19 cellular contexts compared by ENCODE assay signal in genomic region chr9:81815781-81816180, GRCh38.
DNase-seq lines count a peak whose midpoint lies in the region; ATAC-seq and TF ChIP-seq lines count a peak whose summit lies in the region.
"Had no signal": no experiment of that assay in that cellular context is flagged by ENCODE, and none has a peak within 500 bp of the region (broad histone marks: within the 10 kb centered on the region; RNA-seq: fewer than 3 reads in every experiment).

No MANE protein-coding gene starts in this region.

- H3K36me3 ChIP-seq in mesendoderm (ENCODE audit: control insufficient read depth, insufficient read depth, low read length): no peaks in the 10 kb centered on the region
- no peaks in the 10 kb centered on the region for H3K36me3 ChIP-seq in thyroid gland
- H3K36me3 ChIP-seq in tibial nerve: no peaks in the 10 kb centered on the region
- H3K36me3 ChIP-seq: BE2C had no signal

- no peak overlapping the region for H3K9ac ChIP-seq in mesendoderm (ENCODE audit: low read length)

- ATAC-seq in natural killer cell (no peak), HG03196 (IDR thresholded peaks at IDR 0.05; ENCODE audit: unreplicated experiment) (no peak)
- no peak for ATAC-seq in natural killer cell treated with Interleukin-12 subunit alpha and Interleukin-12 subunit beta and Interleukin-15 and Interleukin-18, amount 100 ng/mL, for 72 hours
- ATAC-seq: HCT116, Panc1 had no signal

- H2AK5ac ChIP-seq in mesendoderm (ENCODE audit: low read length): no peak overlapping the region

- H4K5ac ChIP-seq in mesendoderm (ENCODE audit: low read length): no peak overlapping the region

- peak overlapping the region; percentile 19 for H3K4me3 Mint-ChIP-seq in natural killer cell
- no peak overlapping the region for H3K4me3 Mint-ChIP-seq in natural killer cell treated with Interleukin-12 subunit alpha and Interleukin-12 subunit beta and Interleukin-15 and Interleukin-18, amount 100 ng/mL, for 72 hours
- H3K4me3 Mint-ChIP-seq: CD4-positive, CD25-positive, alpha-beta regulatory T cell had no signal

- H3K9me3 ChIP-seq in thyroid gland (no peaks in the 10 kb centered on the region), tibial nerve (no peaks in the 10 kb centered on the region)
- H3K9me3 ChIP-seq: BE2C had no signal

- H3K4me1 Mint-ChIP-seq in natural killer cell: peaks cover 43 to 48% of the 10 kb centered on the region in 2 donors
- H3K4me1 Mint-ChIP-seq in natural killer cell treated with Interleukin-12 subunit alpha and Interleukin-12 subunit beta and Interleukin-15 and Interleukin-18, amount 100 ng/mL, for 72 hours (ENCODE audit: low read depth in 2 of 2): peaks cover 38 to 39% of the 10 kb centered on the region in 2 donors

- TF ChIP-seq CTCF in natural killer cell (IDR thresholded peaks at IDR 0.05) (no peak), VCaP (conservative IDR thresholded peaks at IDR 0.05) (no peak), thyroid gland (IDR thresholded peaks at IDR 0.05) (no peak), tibial nerve (IDR thresholded peaks at IDR 0.05) (no peak)

- no peak overlapping the region for H2BK120ac ChIP-seq in mesendoderm (ENCODE audit: low read depth, low read length)

- H3K27me3 ChIP-seq in mesendoderm (ENCODE audit: insufficient read depth, low read length, poor library complexity) (no peaks in the 10 kb centered on the region), thyroid gland (no peaks in the 10 kb centered on the region), tibial nerve (no peaks in the 10 kb centered on the region)
- H3K27me3 ChIP-seq: BE2C had no signal

- WGBS in mesendoderm (ENCODE audit: extremely low coverage, insufficient coverage, low lambda C conversion rate): no CpG with 5 or more reads among the region's 3 CpGs
- WGBS in thyroid gland, 2 donors: 92 to 98% methylated on average over 3 of the region's 3 CpGs
- WGBS in tibial nerve, 2 donors: 92 to 96% methylated on average over 3 of the region's 3 CpGs

- no peaks in the 10 kb centered on the region for H3K27me3 Mint-ChIP-seq in natural killer cell (ENCODE audit: low read depth in 2 of 2)
- no peaks in the 10 kb centered on the region for H3K27me3 Mint-ChIP-seq in natural killer cell treated with Interleukin-12 subunit alpha and Interleukin-12 subunit beta and Interleukin-15 and Interleukin-18, amount 100 ng/mL, for 72 hours

- H3K4me1 ChIP-seq in mesendoderm (ENCODE audit: control insufficient read depth, low read depth, low read length) (peaks cover 12% of the 10 kb centered on the region), thyroid gland (peaks cover 7 to 22% of the 10 kb centered on the region in 2 donors), tibial nerve (peaks cover 0 to 31% (median 18%) of the 10 kb centered on the region in 4 donors)
- H3K4me1 ChIP-seq: BE2C had no signal

- no peak overlapping the region for H3K4me3 ChIP-seq in mesendoderm (ENCODE audit: low read length)
- no peak overlapping the region for H3K4me3 ChIP-seq in thyroid gland (replicated peaks in 1 of 3)
- no peak overlapping the region for H3K4me3 ChIP-seq in tibial nerve

- H3K56ac ChIP-seq in mesendoderm (ENCODE audit: low read length): peak overlapping the region; percentile 10

- H3K27ac ChIP-seq in VCaP (peak overlapping the region; percentile 71), mesendoderm (ENCODE audit: low read depth, low read length) (no peak overlapping the region), thyroid gland (peak overlapping the region in 2 of 3 donors; percentile 16 to 81), tibial nerve (peak overlapping the region in 1 of 4 donors; percentile 52), caudate nucleus (ENCODE audit: low read depth, low read length) (no peak overlapping the region)
- H3K27ac ChIP-seq: 22Rv1, RWPE1 had no signal

- no peaks in the 10 kb centered on the region for H3K79me1 ChIP-seq in mesendoderm (ENCODE audit: low read length)

- no peak overlapping the region for H2BK5ac ChIP-seq in mesendoderm (ENCODE audit: low read length)

- H3K18ac ChIP-seq in mesendoderm (ENCODE audit: low read length): no peak overlapping the region

- H3K79me2 ChIP-seq in mesendoderm (ENCODE audit: control insufficient read depth, insufficient read depth, low read length): no peaks in the 10 kb centered on the region

- H2BK15ac ChIP-seq in mesendoderm (replicated peaks; ENCODE audit: low read depth): no peak overlapping the region

- H3K9me3 Mint-ChIP-seq in natural killer cell: no peaks in the 10 kb centered on the region
- no peaks in the 10 kb centered on the region for H3K9me3 Mint-ChIP-seq in natural killer cell treated with Interleukin-12 subunit alpha and Interleukin-12 subunit beta and Interleukin-15 and Interleukin-18, amount 100 ng/mL, for 72 hours

- H3K27ac Mint-ChIP-seq in natural killer cell: peak overlapping the region in 1 of 2 donors; percentile 74
- no peak overlapping the region for H3K27ac Mint-ChIP-seq in natural killer cell treated with Interleukin-12 subunit alpha and Interleukin-12 subunit beta and Interleukin-15 and Interleukin-18, amount 100 ng/mL, for 72 hours
- H3K27ac Mint-ChIP-seq: CD4-positive, CD25-positive, alpha-beta regulatory T cell had no signal

- TF ChIP-seq POLR2A in thyroid gland (IDR thresholded peaks at IDR 0.05) (no peak), tibial nerve (IDR thresholded peaks at IDR 0.05) (no peak)

- H3K23ac ChIP-seq in mesendoderm (ENCODE audit: low read length): no peak overlapping the region

- DNase-seq in natural killer cell: no peak
- DNase-seq in natural killer cell treated with Interleukin-12 subunit alpha and Interleukin-12 subunit beta and Interleukin-15 and Interleukin-18, amount 100 ng/mL, for 72 hours (ENCODE audit: low spot score): no peak
- peak; percentile 92 for DNase-seq in mesendoderm
- no peak for DNase-seq in thyroid gland
- DNase-seq in tibial nerve (ENCODE audit: low spot score in 2 of 2): no peak
- DNase-seq in caudate nucleus (lab: John Stamatoyannopoulos, UW): no peak
- DNase-seq: BE2C; CD4-positive, CD25-positive, alpha-beta regulatory T cell; Kasumi-1; NCI-H1105 treated with DMSO at 0.1 percent for 48 hours; NCI-H146; NCI-H2029; SHP77 had no signal

- no peak overlapping the region for H4K8ac ChIP-seq in mesendoderm (ENCODE audit: low read depth, low read length)

- intact Hi-C loops in natural killer cell (cut with micrococcal nuclease) (no loop called here), thyroid gland (cut with DNase I) (no loop called here)

- H3K4ac ChIP-seq in mesendoderm (ENCODE audit: low read depth, low read length): no peak overlapping the region

- no peak for TF ChIP-seq EP300 in tibial nerve (IDR thresholded peaks at IDR 0.05)

- no peak overlapping the region for H3K4me2 ChIP-seq in mesendoderm (ENCODE audit: low read length)

- H3K36me3 Mint-ChIP-seq in natural killer cell: no peaks in the 10 kb centered on the region
- H3K36me3 Mint-ChIP-seq in natural killer cell treated with Interleukin-12 subunit alpha and Interleukin-12 subunit beta and Interleukin-15 and Interleukin-18, amount 100 ng/mL, for 72 hours: no peaks in the 10 kb centered on the region
- H3K36me3 Mint-ChIP-seq: CD4-positive, CD25-positive, alpha-beta regulatory T cell had no signal

Comparison
In these comparisons a context has a peak if more than half of its experiments do, and no peak if none do; other contexts are left out.
1. H3K27ac ChIP-seq: peak in VCaP (single experiment) and thyroid gland (2 of 3); none in mesendoderm (single experiment) and caudate nucleus (single experiment).